In genomic region chr5:34716986-34717385, GRCh38 we compare ENCODE assay signal across 20 cellular contexts.
DNase-seq lines count a peak whose midpoint lies in the region; ATAC-seq and TF ChIP-seq lines count a peak whose summit lies in the region.
"Had no signal": no experiment of that assay in that cellular context is flagged by ENCODE, and none has a peak within 500 bp of the region (broad histone marks: within the 10 kb centered on the region; RNA-seq: fewer than 3 reads in every experiment).

No MANE protein-coding gene starts in this region.

- peak overlapping the region; percentile 84 for H3K27ac ChIP-seq in HUES48 (ENCODE audit: low read depth, low read length)
- peak overlapping the region; percentile 61 to 69 for H3K27ac ChIP-seq in thoracic aorta
- H3K27ac ChIP-seq: left lung had no signal

- peaks cover 35% of the 10 kb centered on the region for H3K4me1 Mint-ChIP-seq in brain

- no peaks in the 10 kb centered on the region for H3K9me3 Mint-ChIP-seq in brain
- H3K9me3 Mint-ChIP-seq: activated T-helper 2 cell treated with anti-CD3 and anti-CD28 coated beads, Interferon-gamma antibody, Interleukin-2, Interleukin-4, amounts not matched to agents 10 μg/mL and 5 μg/mL and 100 μg/mL, durations not matched to agents 14 hours and 24 hours and 36 hours; natural killer cell treated with Interleukin-12 subunit alpha and Interleukin-12 subunit beta and Interleukin-15 and Interleukin-18, amount 100 ng/mL, for 72 hours had no signal

- no peak for TF ChIP-seq CTCF in brain (conservative IDR thresholded peaks at IDR 0.05)
- no peak for TF ChIP-seq CTCF in thoracic aorta (IDR thresholded peaks at IDR 0.05)

- no peak overlapping the region for H3K4me3 ChIP-seq in HUES48 (ENCODE audit: low read depth, low read length)
- H3K4me3 ChIP-seq in thoracic aorta: no peak overlapping the region
- H3K4me3 ChIP-seq: coronary artery, left lung had no signal

- H3K4me1 ChIP-seq in HUES48 (ENCODE audit: control insufficient read depth, insufficient read depth, low read length): peaks cover 34% of the 10 kb centered on the region
- peaks cover 3 to 48% of the 10 kb centered on the region in 2 donors for H3K4me1 ChIP-seq in thoracic aorta (ENCODE audit: control insufficient read depth in 1 of 2, low read depth in 2 of 2)

- ATAC-seq in thoracic aorta (ENCODE audit: insufficient number of reproducible peaks, low FRiP score, low read depth) (no peak), HG02973 (IDR thresholded peaks at IDR 0.05; ENCODE audit: unreplicated experiment) (no peak), HG03571 (IDR thresholded peaks at IDR 0.05; ENCODE audit: unreplicated experiment) (no peak)
- ATAC-seq: natural killer cell treated with Interleukin-12 subunit alpha and Interleukin-12 subunit beta and Interleukin-15 and Interleukin-18, amount 100 ng/mL, for 72 hours had no signal

- H3K27me3 Mint-ChIP-seq in brain: peaks cover 3% of the 10 kb centered on the region

- no peaks in the 10 kb centered on the region for H3K27me3 ChIP-seq in HUES48 (ENCODE audit: control insufficient read depth, insufficient read depth, low read length)
- H3K27me3 ChIP-seq in thoracic aorta (replicated peaks; ENCODE audit: insufficient read depth): no peaks in the 10 kb centered on the region
- H3K27me3 ChIP-seq: left lung had no signal

- H3K9ac ChIP-seq in HUES48 (ENCODE audit: low read depth, low read length): no peak overlapping the region

- peaks cover 22% of the 10 kb centered on the region for H3K36me3 Mint-ChIP-seq in brain
- H3K36me3 Mint-ChIP-seq: natural killer cell treated with Interleukin-12 subunit alpha and Interleukin-12 subunit beta and Interleukin-15 and Interleukin-18, amount 100 ng/mL, for 72 hours had no signal

- no peaks in the 10 kb centered on the region for H3K9me3 ChIP-seq in HUES48 (ENCODE audit: control insufficient read depth, insufficient read depth, low read length)
- no peaks in the 10 kb centered on the region for H3K9me3 ChIP-seq in thoracic aorta
- H3K9me3 ChIP-seq: left lung had no signal

- H3K36me3 ChIP-seq in HUES48 (ENCODE audit: control insufficient read depth, insufficient read depth, low read length) (peaks cover 10% of the 10 kb centered on the region; the same call in 1 of the 2 replicates), thoracic aorta (no peaks in the 10 kb centered on the region)
- H3K36me3 ChIP-seq: left lung had no signal

- no peak overlapping the region for H3K4me3 Mint-ChIP-seq in brain
- H3K4me3 Mint-ChIP-seq: natural killer cell treated with Interleukin-12 subunit alpha and Interleukin-12 subunit beta and Interleukin-15 and Interleukin-18, amount 100 ng/mL, for 72 hours had no signal

- peak overlapping the region in 4 of 5 experiments; percentile 15 to 89 (median 48) for H3K27ac Mint-ChIP-seq in brain
- H3K27ac Mint-ChIP-seq: activated T-helper 2 cell treated with anti-CD3 and anti-CD28 coated beads, Interferon-gamma antibody, Interleukin-2, Interleukin-4, amounts not matched to agents 10 μg/mL and 5 μg/mL and 100 μg/mL, durations not matched to agents 14 hours and 24 hours and 36 hours; natural killer cell treated with Interleukin-12 subunit alpha and Interleukin-12 subunit beta and Interleukin-15 and Interleukin-18, amount 100 ng/mL, for 72 hours had no signal

- peak; percentile 68 for DNase-seq in iris pigment epithelial cell (ENCODE audit: low read depth)
- DNase-seq in thoracic aorta (ENCODE audit: low spot score): no peak
- DNase-seq in NCI-H82 (lab: John Stamatoyannopoulos, UW): no peak
- no peak for DNase-seq in NCI-H2227 (lab: John Stamatoyannopoulos, UW; ENCODE audit: unreplicated experiment)
- DNase-seq: amygdala; C1 segment of cervical spinal cord; DMS79; Kasumi-1; left lung; NCI-H1694 treated with DMSO at 0.1 percent for 48 hours; NCI-H526; right cardiac atrium; stimulated activated CD4-positive, alpha-beta T cell treated with anti-CD3 and anti-CD28 coated beads, Interleukin-4, amount 100 ng/mL, for 24 hours had no signal
